In genomic region chr18:12656671-12657047, GRCh38 we compare ENCODE assay signal across 1 cellular context.
TF ChIP-seq lines count a peak whose summit lies in the region.

No MANE protein-coding gene starts in this region.

TF ChIP-seq in IMR-90, 13 proteins besides CTCF, POLR2A, EP300 and RAD21:
- TF ChIP-seq ELK1 (IDR thresholded peaks at IDR 0.05; ENCODE audit: borderline replicate concordance, low read depth, low read length) (no peak), MAFK (IDR thresholded peaks at IDR 0.05; ENCODE audit: low read depth, low read length) (no peak), FOS (IDR thresholded peaks at IDR 0.05; ENCODE audit: low read depth, low read length) (no peak), MAZ (IDR thresholded peaks at IDR 0.05; ENCODE audit: borderline replicate concordance, low read depth, low read length) (no peak), RCOR1 (IDR thresholded peaks at IDR 0.05; ENCODE audit: insufficient replicate concordance, low read length) (no peak), SMC3 (IDR thresholded peaks at IDR 0.05; ENCODE audit: low read depth, low read length) (no peak), NFE2L2 (IDR thresholded peaks at IDR 0.05; ENCODE audit: low read depth, low read length) (no peak), CEBPB (IDR thresholded peaks at IDR 0.05; ENCODE audit: low read depth, low read length) (no peak), USF2 (IDR thresholded peaks at IDR 0.05; ENCODE audit: low read depth, low read length) (no peak), BHLHE40 (IDR thresholded peaks at IDR 0.05; ENCODE audit: low read depth, low read length) (no peak), CHD1 (IDR thresholded peaks at IDR 0.05; ENCODE audit: low read depth, low read length) (no peak), MXI1 (IDR thresholded peaks at IDR 0.05; ENCODE audit: borderline replicate concordance, low read depth, low read length) (no peak), RFX5 (IDR thresholded peaks at IDR 0.05; ENCODE audit: low read depth, low read length) (no peak)
